In genomic region chr17:46190763-46191162, GRCh38 we compare ENCODE assay signal across 8 cellular contexts. TPM values are rescaled to one million over a fixed set of nuclear protein-coding genes. Genes with fewer than 3 reads are reported as not detected.
A peak's percentile ranks its signal among the peaks of the same experiment; 100 is the strongest.
DNase-seq lines count a peak whose midpoint lies in the region; ATAC-seq and TF ChIP-seq lines count a peak whose summit lies in the region.

No MANE protein-coding gene starts in this region.

- DNase-seq in cardiac muscle cell (ENCODE audit: low read depth in 1 of 2, low spot score in 1 of 2) (no peak), left cardiac atrium (no peak), astrocyte of the spinal cord (ENCODE audit: low read depth, low spot score) (no peak), left lung (no peak), transverse colon (no peak), SHP77 (lab: John Stamatoyannopoulos, UW) (no peak), NAMALWA (ENCODE audit: low spot score) (no peak), amygdala (lab: John Stamatoyannopoulos, UW) (no peak)

- H3K36me3 ChIP-seq in cardiac muscle cell, result no peaks in the 10 kb centered on the region
- H3K36me3 ChIP-seq in left lung, result no peaks in the 10 kb centered on the region
- H3K36me3 ChIP-seq in transverse colon, result no peaks in the 10 kb centered on the region

- no peak for TF ChIP-seq EP300 in transverse colon (IDR thresholded peaks at IDR 0.05; ENCODE audit: low read depth)

- in situ Hi-C loops in astrocyte of the spinal cord (cut with HindIII; ENCODE audit: low sequenced_read_pairs), result no loop called here
- in situ Hi-C loops in transverse colon (cut with MboI; ENCODE audit: low pct_ligation_motif_present in 1 of 4, low pct_unique_long_range_greater_than_20kb in 1 of 4, low sequenced_read_pairs in 3 of 4), result no loop called here

- peak overlapping the region; percentile 59 for H3K4me3 ChIP-seq in cardiac muscle cell
- H3K4me3 ChIP-seq in astrocyte of the spinal cord (ENCODE audit: low read depth, low read length), result peak overlapping the region; percentile 93
- H3K4me3 ChIP-seq in left lung, result peak overlapping the region; percentile 87 to 95
- H3K4me3 ChIP-seq in transverse colon, result peak overlapping the region in 3 of 4 donors; percentile 97 to 100 (median 99)

- 15 to 35% methylated on average over 4 of the region's 4 CpGs for WGBS in transverse colon (ENCODE audit: low coverage in 1 of 2), 2 donors

- H3K27ac ChIP-seq in cardiac muscle cell (peak overlapping the region; percentile 98), left lung (peak overlapping the region; percentile 100), transverse colon (peak overlapping the region; percentile 100)

- H3K27me3 ChIP-seq in cardiac muscle cell, result no peaks in the 10 kb centered on the region
- H3K27me3 ChIP-seq in left lung, result no peaks in the 10 kb centered on the region
- H3K27me3 ChIP-seq in transverse colon, result no peaks in the 10 kb centered on the region

- H3K4me1 ChIP-seq in cardiac muscle cell (ENCODE audit: low read depth), result peaks cover 48% of the 10 kb centered on the region
- H3K4me1 ChIP-seq in left lung, result peaks cover 51 to 73% of the 10 kb centered on the region in 2 donors
- H3K4me1 ChIP-seq in transverse colon, result peaks cover 37 to 69% (median 55%) of the 10 kb centered on the region in 4 donors

- H3K9me3 ChIP-seq in cardiac muscle cell (ENCODE audit: low read depth) (no peaks in the 10 kb centered on the region), left lung (no peaks in the 10 kb centered on the region), transverse colon (no peaks in the 10 kb centered on the region)

- intact Hi-C loops in left cardiac atrium (cut with DNase I), result loop anchor here in 1 of 2 donors (10.0 kb wide), 1 partner anchor 146 kb away; no protein-coding TSS in a partner anchor
- intact Hi-C loops in left lung (cut with DNase I), result no loop called here
- intact Hi-C loops in transverse colon (cut with DNase I; ENCODE audit: low total_unique reads), result loop anchor here (5.0 kb wide), 1 partner anchor 143 kb away; no protein-coding TSS in a partner anchor

- TF ChIP-seq CTCF in cardiac muscle cell (IDR thresholded peaks at IDR 0.05; ENCODE audit: low read depth, low read length) (no peak), astrocyte of the spinal cord (IDR thresholded peaks at IDR 0.05; ENCODE audit: low read depth, low read length) (no peak), left lung (IDR thresholded peaks at IDR 0.05) (no peak), transverse colon (IDR thresholded peaks at IDR 0.05) (no peak)

- no peak for ATAC-seq in left cardiac atrium
- no peak for ATAC-seq in left lung

- TF ChIP-seq POLR2A in transverse colon (IDR thresholded peaks at IDR 0.05), result no peak

RNA-seq across cellular contexts. Expression of gene KANSL1, which starts 2.5 kb away (rescaled TPM):
- total RNA-seq in cardiac muscle cell (69.4 and 109 TPM in 2 replicates), left cardiac atrium (10 to 100 TPM; 29.4 to 40.7 TPM), left lung (10 to 100 TPM; 65.9 to 67.8 TPM), transverse colon (100 to 1,000 TPM in 3 of 4 donors, 10 to 100 TPM in 1; 80.3 to 201 (median 146) TPM)
- polyA plus RNA-seq in cardiac muscle cell, result 52.6 and 61.2 TPM in 2 replicates
